In genomic region chr5:1360861-1361260, GRCh38 we compare ENCODE assay signal across 18 cellular contexts. TPM values are rescaled to one million over a fixed set of nuclear protein-coding genes. Genes with fewer than 3 reads are reported as not detected.
DNase-seq lines count a peak whose midpoint lies in the region; ATAC-seq and TF ChIP-seq lines count a peak whose summit lies in the region.
"Had no signal": no experiment of that assay in that cellular context is flagged by ENCODE, and none has a peak within 500 bp of the region (broad histone marks: within the 10 kb centered on the region; RNA-seq: fewer than 3 reads in every experiment).

No MANE protein-coding gene starts in this region.

- no peak for TF ChIP-seq CTCF in spleen (IDR thresholded peaks at IDR 0.05 in 8 of 11, conservative IDR thresholded peaks at IDR 0.05 in 3 of 11)

- peaks cover 2% of the 10 kb centered on the region for H3K79me1 ChIP-seq in neuronal stem cell (ENCODE audit: low read depth, low read length)

- H3K36me3 Mint-ChIP-seq in activated T-helper 17 cell treated with anti-CD3 and anti-CD28 coated beads, Interleukin-2, amount 50 U/mL, for 72 hours (ENCODE audit: low read depth) = no peaks in the 10 kb centered on the region
- H3K36me3 Mint-ChIP-seq: CD8-positive, alpha-beta T cell had no signal

- H2BK120ac ChIP-seq in neuronal stem cell (ENCODE audit: low read depth, low read length) = no peak overlapping the region

- H3K27me3 Mint-ChIP-seq in activated T-helper 17 cell treated with anti-CD3 and anti-CD28 coated beads, Interleukin-2, amount 50 U/mL, for 72 hours = peaks cover 12% of the 10 kb centered on the region

- no peak overlapping the region for H3K4ac ChIP-seq in neuronal stem cell (ENCODE audit: low read length)

- no peak overlapping the region for H3K23ac ChIP-seq in neuronal stem cell (ENCODE audit: low read depth, low read length, poor library complexity)

- H3K9me3 Mint-ChIP-seq in activated T-helper 17 cell treated with anti-CD3 and anti-CD28 coated beads, Interleukin-2, amount 50 U/mL, for 72 hours = no peaks in the 10 kb centered on the region
- H3K9me3 Mint-ChIP-seq: CD4-positive, alpha-beta T cell; CD8-positive, alpha-beta T cell had no signal

- H3K14ac ChIP-seq in neuronal stem cell (ENCODE audit: low read length) = peak overlapping the region; percentile 3

- no peak overlapping the region for H4K91ac ChIP-seq in neuronal stem cell (ENCODE audit: low read depth, low read length, poor library complexity)

- no peaks in the 10 kb centered on the region for H3K9me3 ChIP-seq in neuronal stem cell (replicated peaks in 1 of 2; ENCODE audit: control insufficient read depth in 2 of 2, insufficient read depth in 1 of 2, low read depth in 1 of 2, low read length in 2 of 2)
- no peaks in the 10 kb centered on the region for H3K9me3 ChIP-seq in spleen
- H3K9me3 ChIP-seq: BE2C, BLaER1, Caco-2 had no signal

- peak; percentile 28 for DNase-seq in Right ventricle myocardium inferior (ENCODE audit: missing footprints)
- DNase-seq in left cardiac atrium = no peak
- no peak for DNase-seq in neuronal stem cell (ENCODE audit: low spot score)
- DNase-seq in spleen = peak; percentile 59
- no peak for DNase-seq in retina
- DNase-seq in NCI-H2171 treated with DMSO at 0.1 percent for 48 hours (lab: John Stamatoyannopoulos, UW) = no peak
- DNase-seq: 8988T; ACHN; BE2C; C1 segment of cervical spinal cord; Caco-2; Calu3; CD4-positive, alpha-beta T cell; CD8-positive, alpha-beta T cell; DMS79 treated with DMSO at 0.1 percent for 48 hours; GF-D8 had no signal

- no peak overlapping the region for H2BK15ac ChIP-seq in neuronal stem cell (ENCODE audit: low read length)

- H3K4me2 ChIP-seq in neuronal stem cell (ENCODE audit: insufficient read depth, low read length, poor library complexity, severe bottlenecking) = no peak overlapping the region
- H3K4me2 ChIP-seq: BLaER1 had no signal

- H3K27ac ChIP-seq in neuronal stem cell (replicated peaks; ENCODE audit: low read length) = no peak overlapping the region
- no peak overlapping the region for H3K27ac ChIP-seq in spleen
- H3K27ac ChIP-seq: BLaER1 had no signal

- H3K36me3 ChIP-seq in neuronal stem cell (replicated peaks in 1 of 2; ENCODE audit: control insufficient read depth in 2 of 2, insufficient read depth in 2 of 2, low read length in 2 of 2) (no peaks in the 10 kb centered on the region), spleen (no peaks in the 10 kb centered on the region)
- H3K36me3 ChIP-seq: BE2C, BLaER1 had no signal

- H4K8ac ChIP-seq in neuronal stem cell (ENCODE audit: low read depth, low read length) = no peak overlapping the region

- no peak overlapping the region for H3K4me3 Mint-ChIP-seq in activated T-helper 17 cell treated with anti-CD3 and anti-CD28 coated beads, Interleukin-2, amount 50 U/mL, for 72 hours
- H3K4me3 Mint-ChIP-seq: CD4-positive, alpha-beta T cell; CD8-positive, alpha-beta T cell had no signal

- peak overlapping the region; percentile 86 for H2AK5ac ChIP-seq in neuronal stem cell (ENCODE audit: low read depth, low read length)

- no peak overlapping the region for H3K9ac ChIP-seq in neuronal stem cell (ENCODE audit: low read depth, low read length, poor library complexity)
- H3K9ac ChIP-seq: BLaER1 had no signal

- H2BK5ac ChIP-seq in neuronal stem cell (ENCODE audit: low read length) = no peak overlapping the region

- H2AFZ ChIP-seq in neuronal stem cell (ENCODE audit: low read length) = no peak overlapping the region

- intact Hi-C loops in Right ventricle myocardium inferior (cut with DNase I) = no loop called here
- intact Hi-C loops in left cardiac atrium (cut with DNase I) = no loop called here
- intact Hi-C loops in spleen (cut with DNase I; ENCODE audit: low total_unique reads) = no loop called here

- H3K27ac Mint-ChIP-seq in activated T-helper 17 cell treated with anti-CD3 and anti-CD28 coated beads, Interleukin-2, amount 50 U/mL, for 72 hours = no peak overlapping the region
- H3K27ac Mint-ChIP-seq: CD4-positive, alpha-beta T cell; CD8-positive, alpha-beta T cell had no signal

- H3K18ac ChIP-seq in neuronal stem cell (ENCODE audit: low read length) = no peak overlapping the region

- H3K4me1 ChIP-seq in neuronal stem cell (ENCODE audit: control insufficient read depth in 2 of 2, insufficient read depth in 1 of 2, low read depth in 1 of 2, low read length in 2 of 2) (no peaks in the 10 kb centered on the region), spleen (peaks cover 0 to 4% (median 0%) of the 10 kb centered on the region in 6 donors)
- H3K4me1 ChIP-seq: BE2C, Caco-2 had no signal

- no CpG with 5 or more reads among the region's 4 CpGs for WGBS in neuronal stem cell (ENCODE audit: extremely low coverage in 2 of 2, insufficient read length in 2 of 2, insufficient replicate concordance in 1 of 2), 2 donors
- 75 to 81% (median 79%) methylated on average over 4 of the region's 4 CpGs for WGBS in spleen, 5 donors

- H3K4me1 Mint-ChIP-seq in activated T-helper 17 cell treated with anti-CD3 and anti-CD28 coated beads, Interleukin-2, amount 50 U/mL, for 72 hours = no peaks in the 10 kb centered on the region

- ATAC-seq in Right ventricle myocardium inferior = no peak
- no peak for ATAC-seq in left cardiac atrium
- ATAC-seq in activated T-helper 17 cell treated with anti-CD3 and anti-CD28 coated beads, Interleukin-2, amount 50 U/mL, for 72 hours (replicated peaks) = no peak
- ATAC-seq: CD8-positive, alpha-beta T cell had no signal

- no peak overlapping the region for H2BK12ac ChIP-seq in neuronal stem cell (ENCODE audit: low read length)

- no peak for TF ChIP-seq POLR2A in spleen (IDR thresholded peaks at IDR 0.05)

- peaks cover 0 to 73% (median 0%) of the 10 kb centered on the region in 3 experiments for H3K27me3 ChIP-seq in neuronal stem cell (ENCODE audit: control insufficient read depth in 3 of 3, insufficient read depth in 3 of 3, low read depth in 1 of 3, low read length in 3 of 3)
- peaks cover 0 to 94% (median 41%) of the 10 kb centered on the region in 7 donors for H3K27me3 ChIP-seq in spleen (replicated peaks in 1 of 7)

- H3K4me3 ChIP-seq in neuronal stem cell (ENCODE audit: low read length in 2 of 2) (no peak overlapping the region), spleen (no peak overlapping the region)
- H3K4me3 ChIP-seq: BLaER1 had no signal

RNA-seq across cellular contexts. Expression of gene CLPTM1L, which starts 16.0 kb away (rescaled TPM):
- total RNA-seq in Right ventricle myocardium inferior = 33.3 TPM
- total RNA-seq in left cardiac atrium = 10 to 100 TPM; 46.6 to 51.7 TPM
- 49.2 TPM for polyA plus RNA-seq in neuronal stem cell (2013, experiment 1 of 2)
- 50.1 TPM for polyA plus RNA-seq in neuronal stem cell (2013, experiment 2 of 2)
- total RNA-seq in spleen = 100 to 1,000 TPM in 3 of 7 donors, 10 to 100 TPM in 4; 87.2 to 118 (median 99.9) TPM
- 10 to 100 TPM; 39.7 to 55.6 (median 45.1) TPM for polyA plus RNA-seq in spleen
- total RNA-seq in activated T-helper 17 cell treated with anti-CD3 and anti-CD28 coated beads, Interleukin-2, amount 50 U/mL, for 72 hours = 100 to 1,000 TPM in 1 of 2 donors, 10 to 100 TPM in 1; 42.3 to 118 TPM

Comparison
In these comparisons a context has a peak if more than half of its experiments do, and no peak if none do; other contexts are left out.
1. DNase-seq: peak in Right ventricle myocardium inferior (single experiment) and spleen (single experiment); none in left cardiac atrium (single experiment), neuronal stem cell (single experiment), retina (single experiment) and NCI-H2171 treated with DMSO at 0.1 percent for 48 hours (single experiment).